Comparison of ENCODE assay signal across 8 cellular contexts in genomic region chr6:14108571-14109410, GRCh38. TPM values are rescaled to one million over a fixed set of nuclear protein-coding genes. Genes with fewer than 3 reads are reported as not detected.
DNase-seq lines count a peak whose midpoint lies in the region; ATAC-seq, FAIRE-seq and TF ChIP-seq lines count a peak whose summit lies in the region.

No MANE protein-coding gene starts in this region.

- POLR2A ChIA-PET in K562 (lab: Yijun Ruan, JAX) = interaction anchor here (0.7 to 2.7 kb wide), 6 partner anchors 8 to 570 kb away, joined by 3 to 24 read pairs (median 6); partner anchors contain the start of gene CD83

- peaks cover 15% of the 10 kb centered on the region for H3K9me3 ChIP-seq in K562 (replicated peaks; ENCODE audit: control insufficient read depth, insufficient read depth, low read depth, low read length)

- TF ChIP-seq RAD21 in K562 (CRISPR knock-in tag; conservative IDR thresholded peaks at IDR 0.05 in 1 of 2, IDR thresholded peaks at IDR 0.05 in 1 of 2) = peak in 1 of 2 experiments; percentile 23; a peak in 1 of 4 replicates

- ATAC-seq in HG02870 (IDR thresholded peaks at IDR 0.05; ENCODE audit: unreplicated experiment) (peak; percentile 52), K562 (peak; percentile 98)
- peak; percentile 75 for ATAC-seq in stimulated activated naive CD8-positive, alpha-beta T cell treated with anti-CD3 and anti-CD28 coated beads, Interleukin-15, Interleukin-2, amounts not matched to agents 100 U/mL and 50 U/mL, for 24 hours

- no peaks in the 10 kb centered on the region for H3K79me2 ChIP-seq in K562 (ENCODE audit: control insufficient read depth, insufficient read depth, low read length)

- H3K4me1 ChIP-seq in K562 (replicated peaks in 1 of 2; ENCODE audit: control insufficient read depth in 2 of 2, insufficient read depth in 2 of 2, low read length in 2 of 2) = peaks cover 16 to 27% of the 10 kb centered on the region in 2 experiments

- no peak for TF ChIP-seq CTCF in K562 (IDR thresholded peaks at IDR 0.05 in 2 of 3, conservative IDR thresholded peaks at IDR 0.05 in 1 of 3; ENCODE audit: insufficient read depth in 2 of 3, low read depth in 1 of 3, low read length in 3 of 3)

- CTCF ChIA-PET in activated naive CD4-positive, alpha-beta T cell treated with anti-CD3 and anti-CD28 coated beads for 36 hours (lab: Charles Lee) = interaction anchor here (0.6 to 1.9 kb wide), 8 partner anchors 20 to 677 kb away, joined by 3 to 10 read pairs (median 5); no protein-coding TSS in a partner anchor
- CTCF ChIA-PET in K562 (lab: Yijun Ruan, JAX; ENCODE audit: low intra/inter-chr PET ratio) = no interaction called here

- peak; percentile 97 for FAIRE-seq in K562 (lab: Jason Lieb, UNC)

- peak overlapping the region; percentile 78 for H3K27ac Mint-ChIP-seq in activated naive CD4-positive, alpha-beta T cell treated with anti-CD3 and anti-CD28 coated beads for 36 hours

- peak overlapping the region; percentile 76 for H3K27ac ChIP-seq in K562 (ENCODE audit: extremely low read depth, low read depth, low read length)

- peak; percentile 63 for TF ChIP-seq POLR2A in K562 (conservative IDR thresholded peaks at IDR 0.05)

- H3K9ac ChIP-seq in K562 (ENCODE audit: insufficient read depth in 1 of 2, low read depth in 2 of 2, low read length in 2 of 2) = peak overlapping the region; percentile 64 to 65

- H3K4me3 Mint-ChIP-seq in activated naive CD4-positive, alpha-beta T cell treated with anti-CD3 and anti-CD28 coated beads for 36 hours = peak overlapping the region; percentile 30

- no peaks in the 10 kb centered on the region for H3K36me3 ChIP-seq in K562 (ENCODE audit: control insufficient read depth, insufficient read depth, low read length)

- H3K4me2 ChIP-seq in K562 (ENCODE audit: insufficient read depth, low read length) = peak overlapping the region; percentile 78

- peaks cover 3% of the 10 kb centered on the region for H3K27me3 Mint-ChIP-seq in activated naive CD4-positive, alpha-beta T cell treated with anti-CD3 and anti-CD28 coated beads for 36 hours (ENCODE audit: low read depth)

- no peaks in the 10 kb centered on the region for H3K36me3 Mint-ChIP-seq in activated naive CD4-positive, alpha-beta T cell treated with anti-CD3 and anti-CD28 coated beads for 36 hours (ENCODE audit: low read depth)

- DNase-seq in activated naive CD4-positive, alpha-beta T cell treated with anti-CD3 and anti-CD28 coated beads for 36 hours = peak; percentile 52
- no peak for DNase-seq in activated naive CD4-positive, alpha-beta T cell (lab: John Stamatoyannopoulos, UW)
- DNase-seq in NCI-H510A (lab: John Stamatoyannopoulos, UW) (peak; percentile 38), K562 (ENCODE audit: extremely low read depth in 1 of 4, low spot score in 3 of 4) (peak; percentile 64 to 93 (median 80)), NCI-H526 treated with DMSO at 0.1 percent for 48 hours (lab: John Stamatoyannopoulos, UW) (no peak), NCI-H1105 (lab: John Stamatoyannopoulos, UW) (no peak)
- DNase-seq in stimulated activated naive CD8-positive, alpha-beta T cell treated with anti-CD3 and anti-CD28 coated beads, Interleukin-15, Interleukin-2, amounts not matched to agents 100 U/mL and 50 U/mL, for 24 hours = peak; percentile 51

- intact Hi-C loops in activated naive CD4-positive, alpha-beta T cell treated with anti-CD3 and anti-CD28 coated beads for 36 hours (cut with micrococcal nuclease) = loop anchor here (1.0 kb wide), 2 partner anchors 9 to 33 kb away; partner anchors contain the start of gene CD83
- intact Hi-C loops in K562 (cut with micrococcal nuclease) = no loop called here

- BruUV-seq in K562 (replicated peaks; lab: Mats Ljungman, UMichigan) = TSS peak; percentile 48

- peaks cover 16% of the 10 kb centered on the region for H3K9me3 Mint-ChIP-seq in activated naive CD4-positive, alpha-beta T cell treated with anti-CD3 and anti-CD28 coated beads for 36 hours

- WGBS in K562 (ENCODE audit: insufficient coverage, low coverage, missing lambda C conversion rate) = 11% methylated on average over 14 of the region's 14 CpGs

- no peaks in the 10 kb centered on the region; a peak in 1 of 5 replicates for H3K27me3 ChIP-seq in K562 (ENCODE audit: control insufficient read depth in 2 of 2, insufficient read depth in 2 of 2, low read length in 2 of 2)

- in situ Hi-C loops in K562 (cut with MboI) = no loop called here

- peak; percentile 38; the same call in 1 of the 2 replicates for TF ChIP-seq EP300 in K562 (IDR thresholded peaks at IDR 0.05; ENCODE audit: low read length)

- H2AFZ ChIP-seq in K562 (ENCODE audit: low read depth, low read length) = peak overlapping the region; percentile 94

- no peaks in the 10 kb centered on the region for H4K20me1 ChIP-seq in K562 (replicated peaks; ENCODE audit: control insufficient read depth, insufficient read depth, low read length)

- peak overlapping the region; percentile 5; the same call in 1 of the 2 replicates for H3K4me3 ChIP-seq in K562

- no peaks in the 10 kb centered on the region for H3K9me1 ChIP-seq in K562 (ENCODE audit: control insufficient read depth, insufficient read depth, low read length)

- peaks cover 31% of the 10 kb centered on the region for H3K4me1 Mint-ChIP-seq in activated naive CD4-positive, alpha-beta T cell treated with anti-CD3 and anti-CD28 coated beads for 36 hours (ENCODE audit: low read depth)

TF ChIP-seq in K562, 482 proteins besides CTCF, POLR2A, EP300 and RAD21 (continues in another document):
- TF ChIP-seq SETDB1 (IDR thresholded peaks at IDR 0.05; ENCODE audit: low read length) = no peak
- no peak for TF ChIP-seq MED1 (CRISPR knock-in tag; IDR thresholded peaks at IDR 0.05; ENCODE audit: borderline replicate concordance)
- 0 out of 2 replicates have a peak, but pooled peaks have one; percentile 66 for TF ChIP-seq ATF6 (CRISPR knock-in tag; IDR thresholded peaks at IDR 0.05)
- TF ChIP-seq ZFX (CRISPR knock-in tag; IDR thresholded peaks at IDR 0.05) = peak; percentile 82
- peak; percentile 77 for TF ChIP-seq HNRNPLL (IDR thresholded peaks at IDR 0.05; ENCODE audit: low read depth, low read length, poor library complexity, severe bottlenecking)
- no peak for TF ChIP-seq ZNF263 (CRISPR knock-in tag; IDR thresholded peaks at IDR 0.05; ENCODE audit: borderline replicate concordance)
- TF ChIP-seq, protein P1, sequence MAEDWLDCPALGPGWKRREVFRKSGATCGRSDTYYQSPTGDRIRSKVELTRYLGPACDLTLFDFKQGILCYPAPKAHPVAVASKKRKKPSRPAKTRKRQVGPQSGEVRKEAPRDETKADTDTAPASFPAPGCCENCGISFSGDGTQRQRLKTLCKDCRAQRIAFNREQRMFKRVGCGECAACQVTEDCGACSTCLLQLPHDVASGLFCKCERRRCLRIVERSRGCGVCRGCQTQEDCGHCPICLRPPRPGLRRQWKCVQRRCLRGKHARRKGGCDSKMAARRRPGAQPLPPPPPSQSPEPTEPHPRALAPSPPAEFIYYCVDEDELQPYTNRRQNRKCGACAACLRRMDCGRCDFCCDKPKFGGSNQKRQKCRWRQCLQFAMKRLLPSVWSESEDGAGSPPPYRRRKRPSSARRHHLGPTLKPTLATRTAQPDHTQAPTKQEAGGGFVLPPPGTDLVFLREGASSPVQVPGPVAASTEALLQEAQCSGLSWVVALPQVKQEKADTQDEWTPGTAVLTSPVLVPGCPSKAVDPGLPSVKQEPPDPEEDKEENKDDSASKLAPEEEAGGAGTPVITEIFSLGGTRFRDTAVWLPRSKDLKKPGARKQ (CRISPR knock-in tag; IDR thresholded peaks at IDR 0.05) = peak; percentile 72; the same call in 1 of the 2 replicates
- TF ChIP-seq YY1 (IDR thresholded peaks at IDR 0.05; ENCODE audit: borderline replicate concordance in 1 of 3, control insufficient read depth in 1 of 3, extremely low read depth in 1 of 3, insufficient read depth in 3 of 3, insufficient read length in 1 of 3, insufficient replicate concordance in 2 of 3, low read depth in 1 of 3, low read length in 2 of 3) = peak in 1 of 3 experiments; percentile 44

RNA-seq across cellular contexts. Expression of gene CD83, which starts 8.8 kb away (rescaled TPM):
- 10 to 100 TPM; 11.9 to 13.8 TPM for total RNA-seq in activated naive CD4-positive, alpha-beta T cell treated with anti-CD3 and anti-CD28 coated beads for 36 hours
- total RNA-seq in K562 (2011; cell fraction: chromatin; rRNA removed; ENCODE audit: low replicate concordance) = 2.9 and 4.0 TPM in 2 replicates
- 1.4 and 1.8 TPM in 2 replicates for total RNA-seq in K562 (2011; cell fraction: nucleolus; rRNA removed)
- 2.6 and 2.7 TPM in 2 replicates for total RNA-seq in K562 (2011; cell fraction: nucleoplasm; rRNA removed)
- total RNA-seq in K562 (2014; rRNA removed) (3.1 and 3.7 TPM in 2 replicates), K562 (2014; rRNA removed; fragmentation: Illumina TruSeq; extraction: Trizol) (3.1 and 3.3 TPM in 2 replicates), K562 (2015; rRNA removed; fragmentation: Illumina TruSeq; extraction: Trizol) (3.8 and 4.3 TPM in 2 replicates), K562 (2021) (3.2 and 3.4 TPM in 2 replicates)
- polyA plus RNA-seq in K562 (2011; rRNA removed) (1.5 and 2.5 TPM in 2 replicates), K562 (2014; fragmentation: Illumina TruSeq; extraction: Trizol) (3.3 and 3.6 TPM in 2 replicates), K562 (2014; fragmentation: Nextera tagmentation; extraction: Ambion mirVana) (1 to 10 TPM; 3.6 to 4.1 TPM), K562 (2014; rRNA removed) (2.6 and 2.8 TPM in 2 replicates)
- polyA plus RNA-seq in K562 (2011; cell fraction: cytosol; rRNA removed) = 1.1 and 1.2 TPM in 2 replicates
- 1.1 and 1.2 TPM in 2 replicates for polyA plus RNA-seq in K562 (2011; cell fraction: nucleus; rRNA removed)
- polyA plus RNA-seq in K562 (2012) = 3.6 and 4.1 TPM in 2 replicates
- polyA minus RNA-seq in K562 (2011; rRNA and poly(A)+ RNA removed) = 1.8 and 2.0 TPM in 2 replicates
- polyA minus RNA-seq in K562 (2011; cell fraction: cytosol; rRNA and poly(A)+ RNA removed) = 0.48 and 0.91 TPM in 2 replicates
- polyA minus RNA-seq in K562 (2011; cell fraction: nucleus; rRNA and poly(A)+ RNA removed) = 0.67 and 0.78 TPM in 2 replicates

Comparison
In these comparisons a context has a peak if more than half of its experiments do, and no peak if none do; other contexts are left out.
1. DNase-seq: peak in activated naive CD4-positive, alpha-beta T cell treated with anti-CD3 and anti-CD28 coated beads for 36 hours (single experiment), NCI-H510A (single experiment), K562 (4 of 4) and stimulated activated naive CD8-positive, alpha-beta T cell treated with anti-CD3 and anti-CD28 coated beads, Interleukin-15, Interleukin-2, amounts not matched to agents 100 U/mL and 50 U/mL, for 24 hours (single experiment); none in activated naive CD4-positive, alpha-beta T cell (0 of 4), NCI-H526 treated with DMSO at 0.1 percent for 48 hours (single experiment) and NCI-H1105 (single experiment).
2. Peak in every context shown above with its lines, with median percentiles within 50 percentile points of each other: ATAC-seq.